Comparison of ENCODE assay signal across 10 cellular contexts in the genomic region with DNA sequence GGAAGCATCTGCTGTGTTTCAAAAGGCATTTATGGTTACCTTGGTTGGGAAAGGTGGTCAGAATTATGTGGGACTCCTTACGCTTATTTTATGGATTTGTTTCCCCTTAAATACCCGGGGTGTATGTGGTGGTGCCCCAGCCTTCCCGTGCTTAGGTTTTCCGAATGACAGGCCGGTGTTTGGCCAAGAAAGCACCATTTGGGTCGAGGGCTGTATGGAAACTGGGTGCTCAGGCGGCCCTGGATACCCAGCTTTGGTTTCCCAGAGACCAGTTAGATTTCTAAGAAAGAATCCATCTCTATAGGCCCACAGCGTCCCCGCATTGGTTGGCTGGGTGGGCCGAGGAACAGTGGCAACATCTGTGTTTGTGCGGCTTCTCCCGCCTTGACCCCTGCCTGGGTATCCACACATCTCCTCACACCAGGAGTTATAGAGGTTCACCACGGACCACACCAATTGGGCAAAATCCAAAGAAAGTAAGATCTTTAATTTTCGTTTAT. TPM values are rescaled to one million over a fixed set of nuclear protein-coding genes. Genes with fewer than 3 reads are reported as not detected.
DNase-seq lines count a peak whose midpoint lies in the region; ATAC-seq and TF ChIP-seq lines count a peak whose summit lies in the region.
"Had no signal": no experiment of that assay in that cellular context is flagged by ENCODE, and none has a peak within 500 bp of the region (broad histone marks: within the 10 kb centered on the region; RNA-seq: fewer than 3 reads in every experiment).

No MANE protein-coding gene starts in this region.

- in situ Hi-C loops in ACHN (cut with HindIII; ENCODE audit: low pct_ligation_motif_present, low pct_unique_long_range_greater_than_20kb, low sequenced_read_pairs) = no loop called here

- TF ChIP-seq CTCF in left ventricle myocardium inferior (IDR thresholded peaks at IDR 0.05; ENCODE audit: borderline replicate concordance) = no peak
- no peak for TF ChIP-seq CTCF in dorsolateral prefrontal cortex (IDR thresholded peaks at IDR 0.05 in 54 of 56, conservative IDR thresholded peaks at IDR 0.05 in 2 of 56; ENCODE audit: low read depth in 1 of 56, partially characterized antibody in 56 of 56)
- TF ChIP-seq CTCF in vagina (IDR thresholded peaks at IDR 0.05) = no peak

- H3K9me3 ChIP-seq in left ventricle myocardium inferior (replicated peaks) (no peaks in the 10 kb centered on the region), mucosa of stomach (ENCODE audit: control insufficient read depth, low read length) (no peaks in the 10 kb centered on the region), vagina (no peaks in the 10 kb centered on the region)

- peaks cover 51% of the 10 kb centered on the region for H3K27me3 ChIP-seq in left ventricle myocardium inferior (ENCODE audit: low read depth)
- no peaks in the 10 kb centered on the region for H3K27me3 ChIP-seq in dorsolateral prefrontal cortex
- H3K27me3 ChIP-seq in mucosa of stomach (ENCODE audit: control insufficient read depth, insufficient read depth, low read length) = no peaks in the 10 kb centered on the region
- no peaks in the 10 kb centered on the region for H3K27me3 ChIP-seq in vagina

- H3K27ac ChIP-seq in left ventricle myocardium inferior (replicated peaks) (peak overlapping the region; percentile 76), dorsolateral prefrontal cortex (peak overlapping the region in 15 of 59 donors; percentile 13 to 83 (median 52)), vagina (peak overlapping the region; percentile 64)

- no peak for TF ChIP-seq POLR2A in vagina (IDR thresholded peaks at IDR 0.05)

- H3K36me3 ChIP-seq in left ventricle myocardium inferior (no peaks in the 10 kb centered on the region), mucosa of stomach (ENCODE audit: control insufficient read depth, insufficient read depth, low read length) (no peaks in the 10 kb centered on the region), vagina (no peaks in the 10 kb centered on the region)

- no peak for ATAC-seq in HG03135 (IDR thresholded peaks at IDR 0.05; ENCODE audit: unreplicated experiment)

- H3K4me1 ChIP-seq in left ventricle myocardium inferior (peaks cover 19% of the 10 kb centered on the region), mucosa of stomach (ENCODE audit: control insufficient read depth, insufficient read depth, low read length) (peaks cover 22% of the 10 kb centered on the region), vagina (peaks cover 7% of the 10 kb centered on the region)

- peak overlapping the region; percentile 75 for H3K4me3 ChIP-seq in left ventricle myocardium inferior
- H3K4me3 ChIP-seq in dorsolateral prefrontal cortex = peak overlapping the region; percentile 50 to 87 (median 72)
- H3K4me3 ChIP-seq in mucosa of stomach (ENCODE audit: low read length) = peak overlapping the region; percentile 64
- peak overlapping the region; percentile 63 to 74 for H3K4me3 ChIP-seq in vagina

- H3K9ac ChIP-seq in mucosa of stomach (ENCODE audit: low read length) = peak overlapping the region; percentile 86

- DNase-seq in left ventricle myocardium inferior (no peak), cardiac septum (ENCODE audit: low spot score) (no peak), dorsolateral prefrontal cortex (no peak), vagina (ENCODE audit: extremely low spot score in 2 of 2) (no peak), ACHN (no peak), NCI-H1694 treated with DMSO at 0.1 percent for 48 hours (lab: John Stamatoyannopoulos, UW) (no peak)
- DNase-seq: NCI-H1092; stimulated activated CD4-positive, alpha-beta T cell treated with anti-CD3 and anti-CD28 coated beads, Interleukin-4, amount 100 ng/mL, for 24 hours had no signal

- intact Hi-C loops in left ventricle myocardium inferior (cut with micrococcal nuclease) (no loop called here), cardiac septum (cut with DNase I) (no loop called here), dorsolateral prefrontal cortex (cut with DNase I) (no loop called here), vagina (cut with DNase I) (no loop called here)

RNA-seq across cellular contexts. Expression of a gene that starts 0.9 kb away (rescaled TPM):
- total RNA-seq in left ventricle myocardium inferior (2.1 TPM), cardiac septum (1.8 TPM), dorsolateral prefrontal cortex (10 to 100 TPM in 117 of 120 experiments, 1 to 10 TPM in 3; 8.0 to 28.4 (median 18.0) TPM), vagina (41.0 TPM)
